ENCODE assay signal across 25 cellular contexts in the genomic region with DNA sequence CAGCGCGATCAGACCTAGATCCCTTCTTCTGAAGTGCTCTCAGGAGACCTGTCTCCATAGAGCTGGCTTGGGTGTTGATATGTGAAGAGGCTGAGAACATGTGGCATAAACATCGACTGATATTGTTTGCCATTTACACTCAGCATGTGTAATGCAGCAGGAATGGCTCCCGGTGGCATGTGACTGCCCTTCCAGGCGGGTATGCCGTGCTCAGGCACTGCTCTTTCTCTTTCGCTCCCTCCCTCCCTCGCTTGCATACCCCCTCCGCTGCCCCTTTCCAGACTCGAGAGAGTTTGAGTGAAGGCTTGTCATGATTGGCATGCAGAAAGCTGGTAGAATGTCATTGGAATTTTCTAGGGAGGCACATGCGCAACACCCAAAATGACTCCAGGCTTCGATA.
DNase-seq lines count a peak whose midpoint lies in the region; ATAC-seq, FAIRE-seq and TF ChIP-seq lines count a peak whose summit lies in the region.
"Had no signal": no experiment of that assay in that cellular context is flagged by ENCODE, and none has a peak within 500 bp of the region (broad histone marks: within the 10 kb centered on the region; RNA-seq: fewer than 3 reads in every experiment).

No MANE protein-coding gene starts in this region.

- no CpG with 5 or more reads among the region's 12 CpGs for WGBS in neuronal stem cell (ENCODE audit: extremely low coverage in 2 of 2, insufficient read length in 2 of 2, insufficient replicate concordance in 1 of 2), 2 donors
- 83 to 85% methylated on average over 12 of the region's 12 CpGs for WGBS in pancreas, 2 donors

- H3K4me2 ChIP-seq in neuronal stem cell (ENCODE audit: insufficient read depth, low read length, poor library complexity, severe bottlenecking) = no peak overlapping the region
- no peak overlapping the region for H3K4me2 ChIP-seq in PC-9
- H3K4me2 ChIP-seq: GM23338 had no signal

- no peaks in the 10 kb centered on the region for H4K20me1 ChIP-seq in PC-9 (ENCODE audit: insufficient read depth)

- H3K9me3 ChIP-seq in CD8-positive, alpha-beta memory T cell (ENCODE audit: low read length) = no peaks in the 10 kb centered on the region
- no peaks in the 10 kb centered on the region for H3K9me3 ChIP-seq in cardiac muscle cell (ENCODE audit: low read depth)
- no peaks in the 10 kb centered on the region for H3K9me3 ChIP-seq in neuronal stem cell (replicated peaks in 1 of 2; ENCODE audit: control insufficient read depth in 2 of 2, insufficient read depth in 1 of 2, low read depth in 1 of 2, low read length in 2 of 2)
- no peaks in the 10 kb centered on the region for H3K9me3 ChIP-seq in pancreas
- H3K9me3 ChIP-seq in PC-9 (ENCODE audit: insufficient read depth, low read depth) = no peaks in the 10 kb centered on the region
- H3K9me3 ChIP-seq: esophagus squamous epithelium, MG63 had no signal

- BruUV-seq in PC-9 (replicated peaks; lab: Mats Ljungman, UMichigan) = no TSS peak

- H3K18ac ChIP-seq in neuronal stem cell (ENCODE audit: low read length) = peak overlapping the region; percentile 52

- peak overlapping the region in 5 of 7 donors; percentile 21 to 49 (median 30) for H3K4me3 Mint-ChIP-seq in CD8-positive, alpha-beta memory T cell
- H3K4me3 Mint-ChIP-seq: activated naive CD8-positive, alpha-beta T cell treated with anti-CD3 and anti-CD28 coated beads, Interleukin-2, amount 10 ng/mL, durations not matched to agents 7 days and 5 days; GM23338; immature natural killer cell; memory B cell; natural killer cell; T-helper 1 cell treated with Interleukin-12 subunit alpha and Interleukin-12 subunit beta and Interleukin-4 antibody, amounts not matched to agents 30 μg/mL and 1 μg/mL, for 36 hours had no signal

- no peak for DNase-seq in CD8-positive, alpha-beta memory T cell
- DNase-seq in NCI-H510A treated with DMSO at 0.1 percent for 48 hours (lab: John Stamatoyannopoulos, UW) (peak; percentile 48), cardiac muscle cell (ENCODE audit: low read depth in 1 of 2, low spot score in 1 of 2) (peak in 1 of 2 donors; percentile 62), neuronal stem cell (ENCODE audit: low spot score) (no peak), pancreas (no peak), PC-9 (no peak), caudate nucleus (lab: John Stamatoyannopoulos, UW) (no peak)
- DNase-seq: activated CD8-positive, alpha-beta memory T cell treated with anti-CD3 and anti-CD28 coated beads for 24 hours; activated naive CD8-positive, alpha-beta T cell treated with anti-CD3 and anti-CD28 coated beads, Interleukin-2, amount 10 ng/mL, durations not matched to agents 7 days and 5 days; DND-41; esophagus squamous epithelium; head of caudate nucleus; immature natural killer cell; MG63; natural killer cell; NCI-H446 treated with DMSO at 0.1 percent for 48 hours had no signal

- no peak overlapping the region for H2BK12ac ChIP-seq in neuronal stem cell (ENCODE audit: low read length)

- TF ChIP-seq CTCF in cardiac muscle cell (IDR thresholded peaks at IDR 0.05; ENCODE audit: low read depth, low read length) (no peak), pancreas (IDR thresholded peaks at IDR 0.05) (no peak), PC-9 (conservative IDR thresholded peaks at IDR 0.05) (no peak)

- H3K27me3 ChIP-seq in CD8-positive, alpha-beta memory T cell (ENCODE audit: insufficient read depth, low read length, poor library complexity, severe bottlenecking) = peaks cover 4% of the 10 kb centered on the region
- H3K27me3 ChIP-seq in cardiac muscle cell = no peaks in the 10 kb centered on the region
- no peaks in the 10 kb centered on the region for H3K27me3 ChIP-seq in neuronal stem cell (ENCODE audit: control insufficient read depth in 3 of 3, insufficient read depth in 3 of 3, low read depth in 1 of 3, low read length in 3 of 3)
- no peaks in the 10 kb centered on the region for H3K27me3 ChIP-seq in pancreas
- no peaks in the 10 kb centered on the region for H3K27me3 ChIP-seq in PC-9 (ENCODE audit: insufficient read depth, low read depth)
- H3K27me3 ChIP-seq: esophagus squamous epithelium, MG63 had no signal

- peak overlapping the region in 1 of 8 donors; percentile 57 for H3K27ac Mint-ChIP-seq in CD8-positive, alpha-beta memory T cell
- H3K27ac Mint-ChIP-seq: activated naive CD8-positive, alpha-beta T cell treated with anti-CD3 and anti-CD28 coated beads, Interleukin-2, amount 10 ng/mL, durations not matched to agents 7 days and 5 days; immature natural killer cell; memory B cell; natural killer cell; progenitor cell of endocrine pancreas; stimulated activated effector memory CD8-positive, alpha-beta T cell treated with anti-CD3 and anti-CD28 coated beads, Interleukin-12 subunit alpha, Interleukin-12 subunit beta, amount 100 ng/mL, for 72 hours; T-helper 1 cell treated with Interleukin-12 subunit alpha and Interleukin-12 subunit beta and Interleukin-4 antibody, amounts not matched to agents 30 μg/mL and 1 μg/mL, for 36 hours had no signal

- H4K8ac ChIP-seq in neuronal stem cell (ENCODE audit: low read depth, low read length) = no peak overlapping the region

- H3K4me1 Mint-ChIP-seq in CD8-positive, alpha-beta memory T cell = peaks cover 7 to 22% (median 17%) of the 10 kb centered on the region in 3 donors
- H3K4me1 Mint-ChIP-seq: CD14-positive monocyte, immature natural killer cell, memory B cell, natural killer cell had no signal

- peaks cover 7 to 15% of the 10 kb centered on the region in 2 donors for H3K27me3 Mint-ChIP-seq in CD8-positive, alpha-beta memory T cell
- H3K27me3 Mint-ChIP-seq: activated naive CD8-positive, alpha-beta T cell treated with anti-CD3 and anti-CD28 coated beads, Interleukin-2, amount 10 ng/mL, durations not matched to agents 7 days and 5 days; progenitor cell of endocrine pancreas had no signal

- no peaks in the 10 kb centered on the region for H3K79me2 ChIP-seq in PC-9 (ENCODE audit: low read depth)

- H3K23ac ChIP-seq in neuronal stem cell (ENCODE audit: low read depth, low read length, poor library complexity) = no peak overlapping the region

- no peaks in the 10 kb centered on the region for H3K9me3 Mint-ChIP-seq in CD8-positive, alpha-beta memory T cell
- H3K9me3 Mint-ChIP-seq: activated naive CD8-positive, alpha-beta T cell treated with anti-CD3 and anti-CD28 coated beads, Interleukin-2, amount 10 ng/mL, durations not matched to agents 7 days and 5 days; immature natural killer cell; memory B cell; natural killer cell; stimulated activated effector memory CD8-positive, alpha-beta T cell treated with anti-CD3 and anti-CD28 coated beads, Interleukin-12 subunit alpha, Interleukin-12 subunit beta, amount 100 ng/mL, for 72 hours; T-helper 1 cell treated with Interleukin-12 subunit alpha and Interleukin-12 subunit beta and Interleukin-4 antibody, amounts not matched to agents 30 μg/mL and 1 μg/mL, for 36 hours had no signal

- H3K36me3 ChIP-seq in CD8-positive, alpha-beta memory T cell (ENCODE audit: insufficient read depth, low read length) = no peaks in the 10 kb centered on the region
- H3K36me3 ChIP-seq in cardiac muscle cell (no peaks in the 10 kb centered on the region), neuronal stem cell (replicated peaks in 1 of 2; ENCODE audit: control insufficient read depth in 2 of 2, insufficient read depth in 2 of 2, low read length in 2 of 2) (no peaks in the 10 kb centered on the region), pancreas (no peaks in the 10 kb centered on the region), PC-9 (ENCODE audit: low read depth) (no peaks in the 10 kb centered on the region)
- H3K36me3 ChIP-seq: esophagus squamous epithelium, MG63 had no signal

- no peak overlapping the region for H3K4ac ChIP-seq in neuronal stem cell (ENCODE audit: low read length)

- H3F3A ChIP-seq in PC-9 (ENCODE audit: insufficient read depth, low read depth) = no peaks in the 10 kb centered on the region

- CTCF ChIA-PET in CD8-positive, alpha-beta memory T cell (lab: Charles Lee) = interaction anchor here (1.2 kb wide), 1 partner anchor 40 kb away, joined by 3 read pairs; no protein-coding TSS in a partner anchor
- CTCF ChIA-PET in PC-9 (lab: Charles Lee) = no interaction called here

- H3K27ac ChIP-seq in CD8-positive, alpha-beta memory T cell (ENCODE audit: low read depth, low read length) = peak overlapping the region; percentile 16
- H3K27ac ChIP-seq in cardiac muscle cell (peak overlapping the region; percentile 35), neuronal stem cell (replicated peaks; ENCODE audit: low read length) (no peak overlapping the region), pancreas (no peak overlapping the region), PC-9 (no peak overlapping the region), caudate nucleus (ENCODE audit: low read depth, low read length) (no peak overlapping the region)
- H3K27ac ChIP-seq: esophagus squamous epithelium had no signal

- H2BK15ac ChIP-seq in neuronal stem cell (ENCODE audit: low read length) = peak overlapping the region; percentile 87

- no peak overlapping the region for H3K4me3 ChIP-seq in CD8-positive, alpha-beta memory T cell (ENCODE audit: low read length)
- no peak overlapping the region for H3K4me3 ChIP-seq in cardiac muscle cell
- no peak overlapping the region for H3K4me3 ChIP-seq in neuronal stem cell (ENCODE audit: low read length in 2 of 2)
- no peak overlapping the region for H3K4me3 ChIP-seq in pancreas
- H3K4me3 ChIP-seq in PC-9 = no peak overlapping the region
- H3K4me3 ChIP-seq: esophagus squamous epithelium, GM23338, MG63 had no signal

- H3K4me1 ChIP-seq in CD8-positive, alpha-beta memory T cell (ENCODE audit: insufficient read depth, low read length) = no peaks in the 10 kb centered on the region
- peaks cover 37% of the 10 kb centered on the region for H3K4me1 ChIP-seq in cardiac muscle cell (ENCODE audit: low read depth)
- H3K4me1 ChIP-seq in neuronal stem cell (ENCODE audit: control insufficient read depth in 2 of 2, insufficient read depth in 1 of 2, low read depth in 1 of 2, low read length in 2 of 2) = peaks cover 2 to 9% of the 10 kb centered on the region in 2 donors
- no peaks in the 10 kb centered on the region for H3K4me1 ChIP-seq in pancreas
- no peaks in the 10 kb centered on the region for H3K4me1 ChIP-seq in PC-9 (replicated peaks; ENCODE audit: insufficient read depth)

- H3K9ac ChIP-seq in neuronal stem cell (ENCODE audit: low read depth, low read length, poor library complexity) = no peak overlapping the region

- no peak overlapping the region for H3K14ac ChIP-seq in neuronal stem cell (ENCODE audit: low read length)

- peak overlapping the region; percentile 60 for H2AK5ac ChIP-seq in neuronal stem cell (ENCODE audit: low read depth, low read length)

- H3K9me2 ChIP-seq in PC-9 (ENCODE audit: insufficient read depth) = no peaks in the 10 kb centered on the region

- peak overlapping the region; percentile 46 for H4K91ac ChIP-seq in neuronal stem cell (ENCODE audit: low read depth, low read length, poor library complexity)

- intact Hi-C loops in pancreas (cut with DNase I) (no loop called here), PC-9 (cut with micrococcal nuclease; ENCODE audit: unreplicated experiment) (no loop called here)

- peaks cover 0 to 2% (median 0%) of the 10 kb centered on the region in 3 donors for H3K36me3 Mint-ChIP-seq in CD8-positive, alpha-beta memory T cell
- H3K36me3 Mint-ChIP-seq: activated naive CD8-positive, alpha-beta T cell treated with anti-CD3 and anti-CD28 coated beads, Interleukin-2, amount 10 ng/mL, durations not matched to agents 7 days and 5 days; CD14-positive monocyte; immature natural killer cell; memory B cell; natural killer cell; stimulated activated effector memory CD8-positive, alpha-beta T cell treated with anti-CD3 and anti-CD28 coated beads, Interleukin-12 subunit alpha, Interleukin-12 subunit beta, amount 100 ng/mL, for 72 hours had no signal

- FAIRE-seq in pancreas (lab: Jason Lieb, UNC) = no peak
- FAIRE-seq: GM18507, HepG2 had no signal

- no peaks in the 10 kb centered on the region for H3K79me1 ChIP-seq in neuronal stem cell (ENCODE audit: low read depth, low read length)

- POLR2A ChIA-PET in CD8-positive, alpha-beta memory T cell (lab: Charles Lee) = interaction anchor here (0.9 kb wide), 1 partner anchor 107 kb away, joined by 4 read pairs; a partner anchor contains a TSS
- POLR2A ChIA-PET in PC-9 (lab: Charles Lee; ENCODE audit: unreplicated experiment) = no interaction called here

- H2BK120ac ChIP-seq in neuronal stem cell (ENCODE audit: low read depth, low read length) = peak overlapping the region; percentile 47

- no peak for ATAC-seq in GM18502 (IDR thresholded peaks at IDR 0.05; ENCODE audit: poor library complexity, unreplicated experiment)
- no peak for ATAC-seq in pancreas
- ATAC-seq: GM23338, HepG2, natural killer cell had no signal

- no peak overlapping the region for H2AFZ ChIP-seq in neuronal stem cell (ENCODE audit: low read length)
- no peak overlapping the region for H2AFZ ChIP-seq in PC-9
- H2AFZ ChIP-seq: GM23338 had no signal

- peak overlapping the region; percentile 43 for H2BK5ac ChIP-seq in neuronal stem cell (ENCODE audit: low read length)

Comparison
In these comparisons a context has a peak if more than half of its experiments do, and no peak if none do; other contexts are left out.
1. H3K27ac ChIP-seq: peak in CD8-positive, alpha-beta memory T cell (single experiment) and cardiac muscle cell (single experiment); none in neuronal stem cell (single experiment), pancreas (0 of 4), PC-9 (single experiment) and caudate nucleus (single experiment).